16 cellular contexts compared by ENCODE assay signal in the genomic region with DNA sequence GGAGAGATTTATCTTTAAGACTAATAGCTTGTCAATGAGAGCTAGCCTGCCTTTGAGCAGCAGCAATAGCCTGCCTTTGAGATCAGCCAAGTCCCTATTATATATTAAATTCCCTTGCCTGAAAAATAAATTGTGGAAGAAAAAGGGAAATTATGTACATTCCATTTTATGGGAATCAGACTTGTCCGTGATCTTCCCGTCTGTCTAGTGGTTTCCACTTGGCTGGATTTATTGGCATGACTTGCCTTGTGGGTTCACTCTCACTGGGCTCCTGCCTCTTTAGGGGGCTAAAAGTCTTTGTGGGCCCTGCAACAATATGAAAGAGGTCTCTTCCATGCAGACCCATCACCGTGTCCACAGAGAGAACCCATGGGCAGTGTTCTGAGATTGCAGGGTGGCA.
A peak's percentile ranks its signal among the peaks of the same experiment; 100 is the strongest.
DNase-seq lines count a peak whose midpoint lies in the region; ATAC-seq and TF ChIP-seq lines count a peak whose summit lies in the region.
"Had no signal": no experiment of that assay in that cellular context is flagged by ENCODE, and none has a peak within 500 bp of the region (broad histone marks: within the 10 kb centered on the region; RNA-seq: fewer than 3 reads in every experiment).

No MANE protein-coding gene starts in this region.

- no peak overlapping the region for H3K9ac ChIP-seq in IMR-90 (ENCODE audit: low read depth, low read length)
- H3K9ac ChIP-seq: BLaER1 had no signal

- H2BK5ac ChIP-seq in IMR-90 (ENCODE audit: low read depth, low read length, poor library complexity, severe bottlenecking), result no peak overlapping the region

- ATAC-seq in IMR-90 (ENCODE audit: low read depth) (no peak), left cardiac atrium (no peak)
- ATAC-seq in stimulated activated memory B cell treated with anti-CD40 and anti-IgM and Interleukin-4, amounts not matched to agents 10 μg/mL and 1 μg/mL and 100 μg/mL, for 72 hours, result no peak

- no peak overlapping the region for H2BK15ac ChIP-seq in IMR-90 (ENCODE audit: low read depth, low read length)

- no peak overlapping the region for H3K27ac ChIP-seq in IMR-90 (ENCODE audit: insufficient read depth, low read length)
- H3K27ac ChIP-seq: BLaER1, SJSA1 had no signal

- H3K9me3 ChIP-seq in IMR-90 (ENCODE audit: control insufficient read depth, insufficient read depth, low read length), result no peaks in the 10 kb centered on the region
- H3K9me3 ChIP-seq: BLaER1, SJSA1 had no signal

- H4K8ac ChIP-seq in IMR-90 (ENCODE audit: low read depth in 2 of 2, low read length in 2 of 2), result no peak overlapping the region

- no peaks in the 10 kb centered on the region for H3K9me3 Mint-ChIP-seq in stimulated activated memory B cell treated with anti-CD40 and anti-IgM and Interleukin-4, amounts not matched to agents 10 μg/mL and 1 μg/mL and 100 μg/mL, for 72 hours
- H3K9me3 Mint-ChIP-seq: CD8-positive, alpha-beta memory T cell; IgD-negative memory B cell had no signal

- no peaks in the 10 kb centered on the region for H3K27me3 Mint-ChIP-seq in stimulated activated memory B cell treated with anti-CD40 and anti-IgM and Interleukin-4, amounts not matched to agents 10 μg/mL and 1 μg/mL and 100 μg/mL, for 72 hours
- H3K27me3 Mint-ChIP-seq: CD8-positive, alpha-beta memory T cell had no signal

- H2AK9ac ChIP-seq in IMR-90 (replicated peaks; ENCODE audit: low read depth, low read length, poor library complexity), result no peak overlapping the region

- H2BK120ac ChIP-seq in IMR-90 (ENCODE audit: low read depth, low read length), result no peak overlapping the region

- no peak overlapping the region for H3K4me2 ChIP-seq in IMR-90 (ENCODE audit: low read depth, low read length)
- H3K4me2 ChIP-seq: BLaER1 had no signal

- DNase-seq in IMR-90 (peak; percentile 44), amniotic epithelial cell (ENCODE audit: low read depth) (peak; percentile 13), glomerular visceral epithelial cell (ENCODE audit: extremely low spot score) (peak; percentile 72), left cardiac atrium (no peak), DMS79 treated with DMSO at 0.1 percent for 48 hours (lab: John Stamatoyannopoulos, UW) (no peak), Ammon's horn (ENCODE audit: low spot score) (no peak)
- DNase-seq: CD8-positive, alpha-beta memory T cell; Kasumi-1; NCI-H1417; NCI-H1930; NCI-H748 treated with DMSO at 0.1 percent for 48 hours; SW 1271 had no signal

- POLR2A ChIA-PET in IMR-90 (lab: Charles Lee; ENCODE audit: unreplicated experiment), result no interaction called here

- H3K36me3 ChIP-seq in IMR-90 (ENCODE audit: control insufficient read depth, insufficient read depth, low read length), result peaks cover 2% of the 10 kb centered on the region; the same call in 1 of the 2 replicates
- H3K36me3 ChIP-seq: BLaER1, SJSA1 had no signal

- no peak overlapping the region for H3K14ac ChIP-seq in IMR-90 (replicated peaks; ENCODE audit: low read depth, low read length)

- no peak overlapping the region for H3K4me3 ChIP-seq in IMR-90 (ENCODE audit: insufficient read depth, low read depth, low read length)
- H3K4me3 ChIP-seq: BLaER1, SJSA1 had no signal

- H2BK20ac ChIP-seq in IMR-90 (ENCODE audit: low read depth, low read length), result no peak overlapping the region

- no peak overlapping the region for H4K5ac ChIP-seq in IMR-90 (ENCODE audit: low read depth, low read length)

- H3K4ac ChIP-seq in IMR-90 (ENCODE audit: low read depth, low read length), result no peak overlapping the region

- peaks cover 4% of the 10 kb centered on the region; the same call in 1 of the 2 replicates for H3K4me1 ChIP-seq in IMR-90 (ENCODE audit: control insufficient read depth, insufficient read depth, low read length)
- H3K4me1 ChIP-seq: SJSA1 had no signal

- H3K79me1 ChIP-seq in IMR-90 (ENCODE audit: low read depth in 1 of 2, low read length in 2 of 2), result peaks cover 5% of the 10 kb centered on the region in 2 experiments; a peak in 1 of 4 replicates

- in situ Hi-C loops in IMR-90 (cut with MboI; ENCODE audit: low sequenced_read_pairs), result loop anchor here (5.0 to 25.0 kb wide), 2 partner anchors 320 to 585 kb away; partner anchors contain the start of genes ACBD7 and RPP38

- CTCF ChIA-PET in IMR-90 (lab: Yijun Ruan, JAX), result no interaction called here

- no peak overlapping the region for H4K91ac ChIP-seq in IMR-90 (ENCODE audit: insufficient read depth, low read depth, low read length)

- no peak overlapping the region for H3K18ac ChIP-seq in IMR-90 (ENCODE audit: low read depth, low read length)

- H2AK5ac ChIP-seq in IMR-90 (ENCODE audit: low read depth, low read length), result no peak overlapping the region

- no peak overlapping the region for H3K56ac ChIP-seq in IMR-90 (ENCODE audit: extremely low read depth, insufficient read depth, low read length)

- intact Hi-C loops in IMR-90 (cut with micrococcal nuclease), result no loop called here
- intact Hi-C loops in left cardiac atrium (cut with DNase I), result no loop called here

- no peaks in the 10 kb centered on the region for H3K9me1 ChIP-seq in IMR-90 (ENCODE audit: insufficient read depth, low read length)

- no TSS peak for BruUV-seq in IMR-90 (replicated peaks; lab: Mats Ljungman, UMichigan)

- no peaks in the 10 kb centered on the region for H4K20me1 ChIP-seq in IMR-90 (ENCODE audit: insufficient read depth, low read length)
- H4K20me1 ChIP-seq: BLaER1 had no signal

- H2AFZ ChIP-seq in IMR-90 (replicated peaks; ENCODE audit: low read length, poor library complexity), result no peak overlapping the region

- H3K4me1 Mint-ChIP-seq in stimulated activated memory B cell treated with anti-CD40 and anti-IgM and Interleukin-4, amounts not matched to agents 10 μg/mL and 1 μg/mL and 100 μg/mL, for 72 hours, result peaks cover 30% of the 10 kb centered on the region

- dilution Hi-C loops in IMR-90 (cut with HindIII; ENCODE audit: low sequenced_read_pairs, unreplicated experiment), result no loop called here

- H3K4me3 Mint-ChIP-seq in stimulated activated memory B cell treated with anti-CD40 and anti-IgM and Interleukin-4, amounts not matched to agents 10 μg/mL and 1 μg/mL and 100 μg/mL, for 72 hours, result no peak overlapping the region
- H3K4me3 Mint-ChIP-seq: CD8-positive, alpha-beta memory T cell; IgD-negative memory B cell had no signal

- no peak for TF ChIP-seq POLR2A in IMR-90 (IDR thresholded peaks at IDR 0.05; ENCODE audit: low read depth, low read length)

- TF ChIP-seq RAD21 in IMR-90 (IDR thresholded peaks at IDR 0.05; ENCODE audit: low read length), result no peak

- TF ChIP-seq CTCF in IMR-90 (conservative IDR thresholded peaks at IDR 0.05; ENCODE audit: low read depth, low read length), result no peak

- H3K27ac Mint-ChIP-seq in stimulated activated memory B cell treated with anti-CD40 and anti-IgM and Interleukin-4, amounts not matched to agents 10 μg/mL and 1 μg/mL and 100 μg/mL, for 72 hours, result peak overlapping the region; percentile 14

- 25% methylated on average over 2 of the region's 3 CpGs; no CpG with 5 or more reads in 1 of the 2 experiments for WGBS in IMR-90 (ENCODE audit: extremely low coverage in 2 of 2, insufficient read length in 1 of 2), 2 experiments

- H3K36me3 Mint-ChIP-seq in stimulated activated memory B cell treated with anti-CD40 and anti-IgM and Interleukin-4, amounts not matched to agents 10 μg/mL and 1 μg/mL and 100 μg/mL, for 72 hours, result peaks cover 7% of the 10 kb centered on the region
- H3K36me3 Mint-ChIP-seq: CD8-positive, alpha-beta memory T cell; IgD-negative memory B cell had no signal

- no peak overlapping the region for H3K23ac ChIP-seq in IMR-90 (ENCODE audit: low read depth, low read length)

- no peaks in the 10 kb centered on the region for H3K27me3 ChIP-seq in IMR-90 (ENCODE audit: control insufficient read depth, insufficient read depth, low read length)
- H3K27me3 ChIP-seq: BLaER1, SJSA1 had no signal

TF ChIP-seq in IMR-90, 13 proteins besides CTCF, POLR2A, EP300 and RAD21:
- TF ChIP-seq CEBPB (IDR thresholded peaks at IDR 0.05; ENCODE audit: low read depth, low read length), result no peak
- no peak for TF ChIP-seq MAZ (IDR thresholded peaks at IDR 0.05; ENCODE audit: borderline replicate concordance, low read depth, low read length)
- TF ChIP-seq USF2 (IDR thresholded peaks at IDR 0.05; ENCODE audit: low read depth, low read length), result no peak
- TF ChIP-seq NFE2L2 (IDR thresholded peaks at IDR 0.05; ENCODE audit: low read depth, low read length), result no peak
- TF ChIP-seq CHD1 (IDR thresholded peaks at IDR 0.05; ENCODE audit: low read depth, low read length), result no peak
- TF ChIP-seq MAFK (IDR thresholded peaks at IDR 0.05; ENCODE audit: low read depth, low read length), result no peak
- TF ChIP-seq MXI1 (IDR thresholded peaks at IDR 0.05; ENCODE audit: borderline replicate concordance, low read depth, low read length), result no peak
- TF ChIP-seq FOS (IDR thresholded peaks at IDR 0.05; ENCODE audit: low read depth, low read length), result no peak
- no peak for TF ChIP-seq RCOR1 (IDR thresholded peaks at IDR 0.05; ENCODE audit: insufficient replicate concordance, low read length)
- no peak for TF ChIP-seq SMC3 (IDR thresholded peaks at IDR 0.05; ENCODE audit: low read depth, low read length)
- TF ChIP-seq RFX5 (IDR thresholded peaks at IDR 0.05; ENCODE audit: low read depth, low read length), result no peak
- no peak for TF ChIP-seq BHLHE40 (IDR thresholded peaks at IDR 0.05; ENCODE audit: low read depth, low read length)
- TF ChIP-seq ELK1 (IDR thresholded peaks at IDR 0.05; ENCODE audit: borderline replicate concordance, low read depth, low read length), result no peak

Comparison
In these comparisons a context has a peak if more than half of its experiments do, and no peak if none do; other contexts are left out.
1. DNase-seq: peak in IMR-90 (single experiment), amniotic epithelial cell (single experiment) and glomerular visceral epithelial cell (single experiment); none in left cardiac atrium (single experiment), DMS79 treated with DMSO at 0.1 percent for 48 hours (single experiment) and Ammon's horn (single experiment).